Comparison of ENCODE assay signal across 5 cellular contexts in the genomic region with DNA sequence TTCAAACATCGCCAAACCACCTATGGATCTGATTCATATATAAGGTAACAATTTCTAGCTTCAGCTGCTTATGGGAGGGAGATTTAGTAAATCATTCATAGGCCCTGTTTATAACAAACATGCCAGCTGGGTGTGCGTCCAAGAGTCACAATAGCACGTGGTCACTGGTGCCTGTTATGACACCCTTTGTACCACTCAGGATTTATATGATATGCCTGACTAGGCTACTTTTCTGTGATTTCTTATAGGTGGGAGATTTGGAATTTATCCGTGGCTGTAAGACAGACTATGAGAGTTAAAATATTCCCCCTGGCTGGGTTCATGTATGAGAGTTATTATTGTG. TPM values are rescaled to one million over a fixed set of nuclear protein-coding genes. Genes with fewer than 3 reads are reported as not detected.
"Had no signal": no experiment of that assay in that cellular context is flagged by ENCODE, and none has a peak within 500 bp of the region (broad histone marks: within the 10 kb centered on the region; RNA-seq: fewer than 3 reads in every experiment).

No MANE protein-coding gene starts in this region.

RNA-seq across cellular contexts. Expression of a gene that starts 13.1 kb away (rescaled TPM):
- total RNA-seq: HepG2, HT-29, HT1080, IMR-90, K562 had no signal
